Comparison of ENCODE assay signal across 1 cellular context in genomic region chr17:1787301-1787902, GRCh38.
TF ChIP-seq lines count a peak whose summit lies in the region.

No MANE protein-coding gene starts in this region.

TF ChIP-seq in A549, 52 proteins besides CTCF, POLR2A, EP300 and RAD21:
- TF ChIP-seq RCOR1 (IDR thresholded peaks at IDR 0.05; ENCODE audit: low read depth, low read length) (no peak), JUNB (IDR thresholded peaks at IDR 0.05) (peak; percentile 56), MAX (IDR thresholded peaks at IDR 0.05) (peak; percentile 82), FOSL2 (IDR thresholded peaks at IDR 0.05) (peak; percentile 81), FOSL2 (CRISPR knock-in tag; IDR thresholded peaks at IDR 0.05) (peak; percentile 98)
- TF ChIP-seq, protein P1, sequence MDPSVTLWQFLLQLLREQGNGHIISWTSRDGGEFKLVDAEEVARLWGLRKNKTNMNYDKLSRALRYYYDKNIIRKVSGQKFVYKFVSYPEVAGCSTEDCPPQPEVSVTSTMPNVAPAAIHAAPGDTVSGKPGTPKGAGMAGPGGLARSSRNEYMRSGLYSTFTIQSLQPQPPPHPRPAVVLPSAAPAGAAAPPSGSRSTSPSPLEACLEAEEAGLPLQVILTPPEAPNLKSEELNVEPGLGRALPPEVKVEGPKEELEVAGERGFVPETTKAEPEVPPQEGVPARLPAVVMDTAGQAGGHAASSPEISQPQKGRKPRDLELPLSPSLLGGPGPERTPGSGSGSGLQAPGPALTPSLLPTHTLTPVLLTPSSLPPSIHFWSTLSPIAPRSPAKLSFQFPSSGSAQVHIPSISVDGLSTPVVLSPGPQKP (IDR thresholded peaks at IDR 0.05; ENCODE audit: low read depth, low read length) = no peak
- TF ChIP-seq, protein P2, sequence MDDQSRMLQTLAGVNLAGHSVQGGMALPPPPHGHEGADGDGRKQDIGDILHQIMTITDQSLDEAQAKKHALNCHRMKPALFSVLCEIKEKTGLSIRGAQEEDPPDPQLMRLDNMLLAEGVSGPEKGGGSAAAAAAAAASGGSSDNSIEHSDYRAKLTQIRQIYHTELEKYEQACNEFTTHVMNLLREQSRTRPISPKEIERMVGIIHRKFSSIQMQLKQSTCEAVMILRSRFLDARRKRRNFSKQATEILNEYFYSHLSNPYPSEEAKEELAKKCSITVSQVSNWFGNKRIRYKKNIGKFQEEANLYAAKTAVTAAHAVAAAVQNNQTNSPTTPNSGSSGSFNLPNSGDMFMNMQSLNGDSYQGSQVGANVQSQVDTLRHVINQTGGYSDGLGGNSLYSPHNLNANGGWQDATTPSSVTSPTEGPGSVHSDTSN (IDR thresholded peaks at IDR 0.05) = peak; percentile 71; the same call in 1 of the 2 replicates
- TF ChIP-seq, protein P3, sequence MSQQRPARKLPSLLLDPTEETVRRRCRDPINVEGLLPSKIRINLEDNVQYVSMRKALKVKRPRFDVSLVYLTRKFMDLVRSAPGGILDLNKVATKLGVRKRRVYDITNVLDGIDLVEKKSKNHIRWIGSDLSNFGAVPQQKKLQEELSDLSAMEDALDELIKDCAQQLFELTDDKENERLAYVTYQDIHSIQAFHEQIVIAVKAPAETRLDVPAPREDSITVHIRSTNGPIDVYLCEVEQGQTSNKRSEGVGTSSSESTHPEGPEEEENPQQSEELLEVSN (IDR thresholded peaks at IDR 0.05; ENCODE audit: borderline replicate concordance, low read depth) = no peak
